ENCODE assay signal across 18 cellular contexts in the genomic region with DNA sequence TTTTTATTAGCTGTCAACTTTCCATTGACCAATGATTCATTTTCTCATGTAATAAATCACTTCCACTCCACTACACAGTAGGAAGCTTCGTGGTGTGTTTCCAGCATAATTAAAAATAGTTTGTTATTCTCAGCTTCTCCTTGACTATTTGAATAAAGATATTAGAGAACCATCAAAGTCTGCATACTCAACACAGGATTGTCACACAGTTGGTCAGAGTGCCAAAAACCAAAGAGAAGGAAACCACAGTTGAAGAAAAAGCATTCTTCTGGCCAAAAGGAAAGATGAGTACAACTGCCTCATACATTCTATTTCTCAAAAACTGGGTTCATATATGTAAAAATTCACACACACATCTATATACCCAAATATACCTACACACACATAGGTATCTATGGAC.
"Had no signal": no experiment of that assay in that cellular context is flagged by ENCODE, and none has a peak within 500 bp of the region (broad histone marks: within the 10 kb centered on the region; RNA-seq: fewer than 3 reads in every experiment).

No MANE protein-coding gene starts in this region.

- DNase-seq: activated CD4-positive, alpha-beta memory T cell treated with anti-CD3 and anti-CD28 coated beads for 36 hours; activated gamma-delta T cell; activated T-cell treated with anti-CD3 and anti-CD28 coated beads, Interleukin-2, amount 50 U/mL, for 4 hours; amygdala; esophagus squamous epithelium; left ventricle myocardium superior; mesendoderm; nephron progenitor cell; psoas muscle; right lobe of liver; spleen; stimulated activated CD4-positive, alpha-beta T cell treated with anti-CD3 and anti-CD28 coated beads, Interleukin-1b, Interleukin-23, amount 100 ng/mL, for 48 hours; stimulated activated naive B cell treated with anti-CD40 and anti-IgM and Interleukin-4, amounts not matched to agents 10 μg/mL and 1 μg/mL and 100 μg/mL, for 72 hours; substantia nigra; T1000; trophoblast cell had no signal

- H3K4me3 ChIP-seq: esophagus squamous epithelium, gastroesophageal sphincter, hepatocyte, psoas muscle, right lobe of liver, spleen had no signal
